ENCODE assay signal across 20 cellular contexts in genomic region chr5:76462097-76462702, GRCh38.
"Had no signal": no experiment of that assay in that cellular context is flagged by ENCODE, and none has a peak within 500 bp of the region (broad histone marks: within the 10 kb centered on the region; RNA-seq: fewer than 3 reads in every experiment).

No MANE protein-coding gene starts in this region.

- H3K36me3 ChIP-seq: heart left ventricle, left lung, lower lobe of right lung, ovary had no signal

- DNase-seq: central memory CD4-positive, alpha-beta T cell; dermis blood vessel endothelial cell; endodermal cell; heart left ventricle; hypothalamus; islet precursor cell; left lung; lower lobe of right lung; naive B cell; ovary; right cardiac atrium; stimulated activated CD4-positive, alpha-beta T cell treated with anti-CD3 and anti-CD28 coated beads, Interleukin-2, amount 100 ng/mL, for 48 hours; stimulated activated naive CD4-positive, alpha-beta T cell treated with Interleukin-2 at 50 U/mL for 16 hours had no signal

- H3K36me3 Mint-ChIP-seq: mesothelial cell of epicardium had no signal

- H3K27ac Mint-ChIP-seq: endodermal cell, memory B cell, mesothelial cell of epicardium, progenitor cell of endocrine pancreas, type B pancreatic cell had no signal

- H3K27me3 ChIP-seq: heart left ventricle, left lung, ovary had no signal

- H3K4me3 ChIP-seq: heart left ventricle, left lung, lower lobe of right lung, ovary, smooth muscle cell had no signal

- H3K9me3 Mint-ChIP-seq: endodermal cell, memory B cell had no signal

- H3K27me3 Mint-ChIP-seq: memory B cell, naive B cell, progenitor cell of endocrine pancreas, type B pancreatic cell had no signal

- FAIRE-seq: frontal cortex, urothelium cell line had no signal

- ATAC-seq: heart left ventricle, left lung, lower lobe of right lung, right cardiac atrium had no signal

- H3K4me3 Mint-ChIP-seq: endodermal cell, memory B cell, mesothelial cell of epicardium, naive B cell, type B pancreatic cell had no signal

- H3K4me1 Mint-ChIP-seq: memory B cell had no signal

- H3K27ac ChIP-seq: heart left ventricle, left lung, lower lobe of right lung, ovary had no signal

- H3K9me3 ChIP-seq: left lung, lower lobe of right lung, ovary had no signal
